32 cellular contexts compared by ENCODE assay signal in the genomic region with DNA sequence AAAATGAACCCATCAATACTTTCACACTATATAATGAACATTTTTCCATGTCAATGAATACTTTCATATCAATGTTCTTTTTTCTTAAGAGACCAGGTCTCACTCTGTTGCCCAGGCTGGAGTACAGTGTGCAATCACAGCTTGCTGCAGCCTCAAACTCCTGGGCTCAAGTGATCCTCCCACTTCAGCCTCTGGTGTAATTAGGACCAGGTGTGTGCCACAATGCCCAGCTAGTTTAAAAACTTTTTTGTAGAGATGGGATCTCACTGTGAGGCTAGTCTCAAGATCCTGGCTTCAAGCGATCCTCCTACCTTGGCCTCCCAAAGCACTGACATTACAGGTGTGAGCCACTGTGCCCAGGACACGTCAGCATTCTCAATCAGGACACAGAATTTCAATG.
"Had no signal": no experiment of that assay in that cellular context is flagged by ENCODE, and none has a peak within 500 bp of the region (broad histone marks: within the 10 kb centered on the region; RNA-seq: fewer than 3 reads in every experiment).

No MANE protein-coding gene starts in this region.

- H3K27me3 ChIP-seq: adrenal gland, body of pancreas, esophagus muscularis mucosa, gastroesophageal sphincter, heart right ventricle had no signal

- H3K27ac Mint-ChIP-seq: activated CD4-positive, alpha-beta memory T cell treated with anti-CD3 and anti-CD28 coated beads for 36 hours; activated CD4-positive, alpha-beta T cell treated with anti-CD3 and anti-CD28 coated beads for 36 hours; activated CD4-positive, alpha-beta T cell treated with anti-CD3 and anti-CD28 coated beads, Interleukin-2, amount 10 ng/mL, durations not matched to agents 24 days and 14 days; activated CD8-positive, alpha-beta memory T cell treated with anti-CD3 and anti-CD28 coated beads, Interleukin-2, amount 10 ng/mL, durations not matched to agents 7 days and 5 days; activated CD8-positive, alpha-beta T cell treated with anti-CD3 and anti-CD28 coated beads, Interleukin-2, amount 10 ng/mL, durations not matched to agents 7 days and 5 days; activated naive CD4-positive, alpha-beta T cell treated with anti-CD3 and anti-CD28 coated beads for 36 hours; activated naive CD4-positive, alpha-beta T cell treated with anti-CD3 and anti-CD28 coated beads, Interleukin-2, amount 50 U/mL, for 24 hours; activated naive CD8-positive, alpha-beta T cell treated with anti-CD3 and anti-CD28 coated beads for 36 hours; activated naive CD8-positive, alpha-beta T cell treated with anti-CD3 and anti-CD28 coated beads, Interleukin-2, amount 50 U/mL, for 24 hours; activated T-helper 1 cell treated with anti-CD3 and anti-CD28 coated beads, Interleukin-12 subunit alpha, Interleukin-12 subunit beta, Interleukin-2, Interleukin-4 antibody, amounts not matched to agents 30 ng/mL and 10 ng/mL and 1 ng/mL, durations not matched to agents 14 hours and 24 hours and 36 hours; activated T-helper 2 cell treated with anti-CD3 and anti-CD28 coated beads, Interferon-gamma antibody, Interleukin-2, Interleukin-4, amounts not matched to agents 10 μg/mL and 5 μg/mL and 100 μg/mL, durations not matched to agents 14 hours and 24 hours and 36 hours had no signal

- FAIRE-seq: colon had no signal

- H3K36me3 ChIP-seq: adrenal gland, esophagus muscularis mucosa, gastroesophageal sphincter had no signal

- H3K36me3 Mint-ChIP-seq: activated CD4-positive, alpha-beta memory T cell treated with anti-CD3 and anti-CD28 coated beads for 36 hours; activated CD8-positive, alpha-beta memory T cell treated with anti-CD3 and anti-CD28 coated beads, Interleukin-2, amount 10 ng/mL, durations not matched to agents 7 days and 5 days; activated naive CD4-positive, alpha-beta T cell treated with anti-CD3 and anti-CD28 coated beads, Interleukin-2, amount 50 U/mL, for 24 hours; activated naive CD8-positive, alpha-beta T cell treated with anti-CD3 and anti-CD28 coated beads for 36 hours had no signal

- ATAC-seq: activated CD4-positive, alpha-beta T cell treated with anti-CD3 and anti-CD28 coated beads for 36 hours; activated CD8-positive, alpha-beta memory T cell treated with anti-CD3 and anti-CD28 coated beads, Interleukin-2, amount 10 ng/mL, durations not matched to agents 7 days and 5 days; activated CD8-positive, alpha-beta T cell treated with anti-CD3 and anti-CD28 coated beads, Interleukin-2, amount 10 ng/mL, durations not matched to agents 7 days and 5 days; activated naive CD8-positive, alpha-beta T cell treated with anti-CD3 and anti-CD28 coated beads, Interleukin-2, amount 50 U/mL, for 24 hours; body of pancreas; effector memory CD8-positive, alpha-beta T cell; gastroesophageal sphincter; heart right ventricle had no signal

- H3K9me3 Mint-ChIP-seq: activated CD4-positive, alpha-beta memory T cell treated with anti-CD3 and anti-CD28 coated beads for 36 hours; activated CD4-positive, alpha-beta T cell treated with anti-CD3 and anti-CD28 coated beads, Interleukin-2, amount 10 ng/mL, durations not matched to agents 24 days and 14 days; activated naive CD4-positive, alpha-beta T cell treated with anti-CD3 and anti-CD28 coated beads for 36 hours; activated naive CD4-positive, alpha-beta T cell treated with anti-CD3 and anti-CD28 coated beads, Interleukin-2, amount 50 U/mL, for 24 hours; activated naive CD8-positive, alpha-beta T cell treated with anti-CD3 and anti-CD28 coated beads for 36 hours; activated naive CD8-positive, alpha-beta T cell treated with anti-CD3 and anti-CD28 coated beads, Interleukin-2, amount 50 U/mL, for 24 hours; activated T-helper 1 cell treated with anti-CD3 and anti-CD28 coated beads, Interleukin-12 subunit alpha, Interleukin-12 subunit beta, Interleukin-2, Interleukin-4 antibody, amounts not matched to agents 30 ng/mL and 10 ng/mL and 1 ng/mL, durations not matched to agents 14 hours and 24 hours and 36 hours; effector memory CD8-positive, alpha-beta T cell had no signal

- H3K4me3 ChIP-seq: adrenal gland, body of pancreas, esophagus muscularis mucosa, gastroesophageal sphincter, heart right ventricle had no signal

- DNase-seq: activated CD4-positive, alpha-beta memory T cell treated with anti-CD3 and anti-CD28 coated beads for 36 hours; activated CD4-positive, alpha-beta T cell treated with anti-CD3 and anti-CD28 coated beads for 36 hours; activated CD4-positive, alpha-beta T cell treated with anti-CD3 and anti-CD28 coated beads, Interleukin-2, amount 10 ng/mL, durations not matched to agents 24 days and 14 days; activated CD4-positive, CD25-positive, alpha-beta regulatory T cell; activated CD4-positive, CD25-positive, alpha-beta regulatory T cell treated with anti-CD3 and anti-CD28 coated beads, Interleukin-2, amount 50 U/mL, for 72 hours; activated CD8-positive, alpha-beta memory T cell treated with anti-CD3 and anti-CD28 coated beads, Interleukin-2, amount 10 ng/mL, durations not matched to agents 7 days and 5 days; activated CD8-positive, alpha-beta memory T cell treated with anti-CD3 and anti-CD28 coated beads, Interleukin-2, amount 50 U/mL, for 4 hours; activated CD8-positive, alpha-beta T cell treated with anti-CD3 and anti-CD28 coated beads, Interleukin-2, amount 10 ng/mL, durations not matched to agents 7 days and 5 days; activated effector memory CD4-positive, alpha-beta T cell treated with anti-CD3 and anti-CD28 coated beads, Interleukin-2, amount 50 U/mL, for 16 hours; activated naive CD4-positive, alpha-beta T cell treated with anti-CD3 and anti-CD28 coated beads for 36 hours; activated naive CD8-positive, alpha-beta T cell treated with anti-CD3 and anti-CD28 coated beads for 36 hours; activated naive CD8-positive, alpha-beta T cell treated with anti-CD3 and anti-CD28 coated beads, Interleukin-2, amount 50 U/mL, for 24 hours; activated T-cell treated with anti-CD3 and anti-CD28 coated beads, Interleukin-2, amount 50 U/mL, for 1 hour; activated T-cell treated with anti-CD3 and anti-CD28 coated beads, Interleukin-2, amount 50 U/mL, for 48 hours; adrenal gland; amygdala; body of pancreas; caudate nucleus; cortex of kidney; dermis blood vessel endothelial cell; effector CD4-positive, alpha-beta T cell; effector memory CD8-positive, alpha-beta T cell; erythroblast; foreskin melanocyte; heart right ventricle; T-helper 2 cell had no signal

- H3K27ac ChIP-seq: adrenal gland, body of pancreas, esophagus muscularis mucosa, gastroesophageal sphincter, heart right ventricle had no signal

- H3K27me3 Mint-ChIP-seq: activated CD4-positive, alpha-beta memory T cell treated with anti-CD3 and anti-CD28 coated beads for 36 hours; activated CD4-positive, alpha-beta T cell treated with anti-CD3 and anti-CD28 coated beads for 36 hours; activated CD8-positive, alpha-beta memory T cell treated with anti-CD3 and anti-CD28 coated beads, Interleukin-2, amount 10 ng/mL, durations not matched to agents 7 days and 5 days; activated naive CD4-positive, alpha-beta T cell treated with anti-CD3 and anti-CD28 coated beads, Interleukin-2, amount 50 U/mL, for 24 hours; activated naive CD8-positive, alpha-beta T cell treated with anti-CD3 and anti-CD28 coated beads for 36 hours; activated naive CD8-positive, alpha-beta T cell treated with anti-CD3 and anti-CD28 coated beads, Interleukin-2, amount 50 U/mL, for 24 hours; effector memory CD8-positive, alpha-beta T cell had no signal

- H3K9me3 ChIP-seq: adrenal gland, body of pancreas, esophagus muscularis mucosa, gastroesophageal sphincter had no signal

- H3K4me3 Mint-ChIP-seq: activated CD4-positive, alpha-beta memory T cell treated with anti-CD3 and anti-CD28 coated beads for 36 hours; activated CD4-positive, alpha-beta T cell treated with anti-CD3 and anti-CD28 coated beads for 36 hours; activated CD4-positive, alpha-beta T cell treated with anti-CD3 and anti-CD28 coated beads, Interleukin-2, amount 10 ng/mL, durations not matched to agents 24 days and 14 days; activated CD8-positive, alpha-beta memory T cell treated with anti-CD3 and anti-CD28 coated beads, Interleukin-2, amount 10 ng/mL, durations not matched to agents 7 days and 5 days; activated CD8-positive, alpha-beta T cell treated with anti-CD3 and anti-CD28 coated beads, Interleukin-2, amount 10 ng/mL, durations not matched to agents 7 days and 5 days; activated naive CD4-positive, alpha-beta T cell treated with anti-CD3 and anti-CD28 coated beads for 36 hours; activated naive CD8-positive, alpha-beta T cell treated with anti-CD3 and anti-CD28 coated beads for 36 hours; activated naive CD8-positive, alpha-beta T cell treated with anti-CD3 and anti-CD28 coated beads, Interleukin-2, amount 50 U/mL, for 24 hours; activated T-helper 1 cell treated with anti-CD3 and anti-CD28 coated beads, Interleukin-12 subunit alpha, Interleukin-12 subunit beta, Interleukin-2, Interleukin-4 antibody, amounts not matched to agents 30 ng/mL and 10 ng/mL and 1 ng/mL, durations not matched to agents 14 hours and 24 hours and 36 hours; effector memory CD8-positive, alpha-beta T cell had no signal
